In the genomic region with DNA sequence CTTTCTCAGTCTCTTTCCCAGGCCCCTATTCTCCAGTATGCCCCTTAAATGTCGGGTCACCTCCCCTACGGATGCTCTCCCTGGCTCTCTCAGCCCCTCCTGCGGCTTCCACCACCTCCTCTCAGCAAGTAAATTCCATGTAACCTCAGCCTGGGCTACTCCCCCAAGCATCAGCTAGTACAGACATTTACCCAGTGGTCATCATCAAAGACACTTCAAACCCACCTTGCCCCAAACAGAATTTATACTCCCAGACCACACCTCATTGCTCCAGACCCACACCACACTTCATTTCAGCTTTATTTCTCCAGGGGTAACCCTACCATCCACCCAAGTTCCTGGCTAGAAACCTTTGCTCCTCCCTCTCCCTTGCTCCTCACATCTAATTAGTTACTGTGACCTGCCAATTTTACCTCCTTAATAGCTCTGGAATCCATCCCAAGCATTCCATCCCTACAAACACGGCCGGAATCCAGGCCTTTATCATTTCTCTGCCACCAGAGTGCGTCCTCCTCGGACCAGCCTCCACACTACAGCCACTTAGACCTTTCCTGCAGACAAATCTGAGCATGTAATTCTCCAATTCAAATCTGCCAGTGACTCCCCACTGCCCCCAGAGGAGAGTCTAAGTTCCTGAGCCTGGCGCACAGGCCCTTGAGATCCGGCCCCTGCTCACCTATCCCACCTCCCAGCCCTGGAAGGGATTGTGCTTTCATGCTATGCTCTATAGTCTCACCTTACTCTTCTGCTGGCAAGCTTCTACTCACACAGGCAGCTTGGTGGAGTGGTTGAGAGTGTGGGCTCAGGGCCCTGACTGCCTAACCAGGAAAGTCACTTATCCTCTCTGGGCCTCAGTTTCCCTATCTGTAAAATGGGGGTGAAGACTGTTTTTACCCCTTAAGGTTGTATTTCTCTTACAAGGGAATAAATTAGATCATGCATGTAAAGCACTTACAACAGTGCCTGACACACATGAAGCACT, we compare ENCODE assay signal across 1 cellular context.
TF ChIP-seq lines count a peak whose summit lies in the region.

No MANE protein-coding gene starts in this region.

TF ChIP-seq in GM23338, 12 proteins besides CTCF, POLR2A, EP300 and RAD21 (continued from another document):
- TF ChIP-seq POLR2AphosphoS5 (IDR thresholded peaks at IDR 0.05; ENCODE audit: low read depth) (no peak), JUNB (IDR thresholded peaks at IDR 0.05; ENCODE audit: unreplicated experiment) (no peak), ZNF331 (CRISPR knock-in tag; IDR thresholded peaks at IDR 0.05; ENCODE audit: low read depth) (no peak), NANOG (IDR thresholded peaks at IDR 0.05; ENCODE audit: borderline replicate concordance) (no peak), EZH2phosphoT487 (IDR thresholded peaks at IDR 0.05; ENCODE audit: unreplicated experiment) (no peak), ZNF114 (CRISPR knock-in tag; IDR thresholded peaks at IDR 0.05) (no peak), STAT1 (IDR thresholded peaks at IDR 0.05; ENCODE audit: unreplicated experiment) (no peak)
- TF ChIP-seq, protein P1, sequence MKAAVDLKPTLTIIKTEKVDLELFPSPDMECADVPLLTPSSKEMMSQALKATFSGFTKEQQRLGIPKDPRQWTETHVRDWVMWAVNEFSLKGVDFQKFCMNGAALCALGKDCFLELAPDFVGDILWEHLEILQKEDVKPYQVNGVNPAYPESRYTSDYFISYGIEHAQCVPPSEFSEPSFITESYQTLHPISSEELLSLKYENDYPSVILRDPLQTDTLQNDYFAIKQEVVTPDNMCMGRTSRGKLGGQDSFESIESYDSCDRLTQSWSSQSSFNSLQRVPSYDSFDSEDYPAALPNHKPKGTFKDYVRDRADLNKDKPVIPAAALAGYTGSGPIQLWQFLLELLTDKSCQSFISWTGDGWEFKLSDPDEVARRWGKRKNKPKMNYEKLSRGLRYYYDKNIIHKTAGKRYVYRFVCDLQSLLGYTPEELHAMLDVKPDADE (IDR thresholded peaks at IDR 0.05) = no peak
- TF ChIP-seq, protein P2, sequence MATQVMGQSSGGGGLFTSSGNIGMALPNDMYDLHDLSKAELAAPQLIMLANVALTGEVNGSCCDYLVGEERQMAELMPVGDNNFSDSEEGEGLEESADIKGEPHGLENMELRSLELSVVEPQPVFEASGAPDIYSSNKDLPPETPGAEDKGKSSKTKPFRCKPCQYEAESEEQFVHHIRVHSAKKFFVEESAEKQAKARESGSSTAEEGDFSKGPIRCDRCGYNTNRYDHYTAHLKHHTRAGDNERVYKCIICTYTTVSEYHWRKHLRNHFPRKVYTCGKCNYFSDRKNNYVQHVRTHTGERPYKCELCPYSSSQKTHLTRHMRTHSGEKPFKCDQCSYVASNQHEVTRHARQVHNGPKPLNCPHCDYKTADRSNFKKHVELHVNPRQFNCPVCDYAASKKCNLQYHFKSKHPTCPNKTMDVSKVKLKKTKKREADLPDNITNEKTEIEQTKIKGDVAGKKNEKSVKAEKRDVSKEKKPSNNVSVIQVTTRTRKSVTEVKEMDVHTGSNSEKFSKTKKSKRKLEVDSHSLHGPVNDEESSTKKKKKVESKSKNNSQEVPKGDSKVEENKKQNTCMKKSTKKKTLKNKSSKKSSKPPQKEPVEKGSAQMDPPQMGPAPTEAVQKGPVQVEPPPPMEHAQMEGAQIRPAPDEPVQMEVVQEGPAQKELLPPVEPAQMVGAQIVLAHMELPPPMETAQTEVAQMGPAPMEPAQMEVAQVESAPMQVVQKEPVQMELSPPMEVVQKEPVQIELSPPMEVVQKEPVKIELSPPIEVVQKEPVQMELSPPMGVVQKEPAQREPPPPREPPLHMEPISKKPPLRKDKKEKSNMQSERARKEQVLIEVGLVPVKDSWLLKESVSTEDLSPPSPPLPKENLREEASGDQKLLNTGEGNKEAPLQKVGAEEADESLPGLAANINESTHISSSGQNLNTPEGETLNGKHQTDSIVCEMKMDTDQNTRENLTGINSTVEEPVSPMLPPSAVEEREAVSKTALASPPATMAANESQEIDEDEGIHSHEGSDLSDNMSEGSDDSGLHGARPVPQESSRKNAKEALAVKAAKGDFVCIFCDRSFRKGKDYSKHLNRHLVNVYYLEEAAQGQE (IDR thresholded peaks at IDR 0.05; ENCODE audit: unreplicated experiment) = no peak
